ENCODE assay signal across 8 cellular contexts in genomic region chr11:18393581-18394299, GRCh38. TPM values are rescaled to one million over a fixed set of nuclear protein-coding genes. Genes with fewer than 3 reads are reported as not detected.
DNase-seq lines count a peak whose midpoint lies in the region; ATAC-seq and TF ChIP-seq lines count a peak whose summit lies in the region.

No MANE protein-coding gene starts in this region.

- 71 to 73% (median 73%) methylated on average over 22 of the region's 22 CpGs for WGBS in ovary, 3 donors

- H3K27me3 Mint-ChIP-seq in endothelial cell (ENCODE audit: unreplicated experiment) = peaks cover 7% of the 10 kb centered on the region

- no peaks in the 10 kb centered on the region for H3K9me3 Mint-ChIP-seq in endothelial cell (ENCODE audit: unreplicated experiment)

- TF ChIP-seq POLR2A in ovary (IDR thresholded peaks at IDR 0.05) = no peak

- H3K4me1 ChIP-seq in RWPE2 (ENCODE audit: insufficient read depth, poor library complexity, severe bottlenecking) = peaks cover 16% of the 10 kb centered on the region
- peaks cover 3% of the 10 kb centered on the region for H3K4me1 ChIP-seq in ovary (ENCODE audit: insufficient read depth)

- no peaks in the 10 kb centered on the region for H3K9me3 ChIP-seq in RWPE2 (ENCODE audit: severe bottlenecking)
- H3K9me3 ChIP-seq in ovary = no peaks in the 10 kb centered on the region

- ATAC-seq in RWPE2 (ENCODE audit: low read depth) (peak; percentile 16; the same call in 2 of the 3 replicates), GM21367 (IDR thresholded peaks at IDR 0.05; ENCODE audit: unreplicated experiment) (no peak), GM19467 (IDR thresholded peaks at IDR 0.05; ENCODE audit: unreplicated experiment) (no peak)

- peak overlapping the region; percentile 91 for H3K4me3 Mint-ChIP-seq in endothelial cell (ENCODE audit: unreplicated experiment)

- peak overlapping the region; percentile 75 for H3K4me3 ChIP-seq in RWPE2 (ENCODE audit: severe bottlenecking)
- peak overlapping the region; percentile 74 for H3K4me3 ChIP-seq in ovary

- TF ChIP-seq CTCF in RWPE2 (IDR thresholded peaks at IDR 0.05; ENCODE audit: poor library complexity, severe bottlenecking) (no peak), endothelial cell (IDR thresholded peaks at IDR 0.05; ENCODE audit: unreplicated experiment) (no peak), ovary (IDR thresholded peaks at IDR 0.05) (peak in 1 of 3 donors; percentile 3)

- H3K27me3 ChIP-seq in RWPE2 (ENCODE audit: insufficient read depth, poor library complexity, severe bottlenecking) (no peaks in the 10 kb centered on the region), ovary (no peaks in the 10 kb centered on the region)

- peak; percentile 56 for DNase-seq in activated CD4-positive, alpha-beta T cell treated with anti-CD3 and anti-CD28 coated beads for 48 hours
- DNase-seq in activated CD4-positive, alpha-beta T cell treated with anti-CD3 and anti-CD28 coated beads for 4 hours = no peak
- DNase-seq in RWPE2 (ENCODE audit: low spot score) = no peak
- DNase-seq in endothelial cell (ENCODE audit: low spot score) = no peak
- peak in 3 of 5 donors; percentile 24 to 54 (median 39) for DNase-seq in ovary
- DNase-seq in ureter (ENCODE audit: low spot score) = no peak

- peaks cover 7% of the 10 kb centered on the region for H3K36me3 Mint-ChIP-seq in endothelial cell (ENCODE audit: low read depth, unreplicated experiment)

- intact Hi-C loops in ovary (cut with DNase I) = loop anchor here in 1 of 4 donors (2.0 to 10.0 kb wide), 2 partner anchors 71 to 301 kb away; partner anchors contain the start of genes GTF2H1, HPS5 and TMEM86A

- peaks cover 6% of the 10 kb centered on the region for H3K4me1 Mint-ChIP-seq in endothelial cell (ENCODE audit: unreplicated experiment)

- TF ChIP-seq EP300 in ovary (IDR thresholded peaks at IDR 0.05) = no peak

- H3K36me3 ChIP-seq in RWPE2 (ENCODE audit: low read depth) (peaks cover 34% of the 10 kb centered on the region), ovary (no peaks in the 10 kb centered on the region)

- no peak overlapping the region for H3K27ac Mint-ChIP-seq in endothelial cell (ENCODE audit: unreplicated experiment)

- H3K27ac ChIP-seq in RWPE2 (ENCODE audit: poor library complexity, severe bottlenecking) = peak overlapping the region; percentile 96
- peak overlapping the region in 1 of 2 donors; percentile 92 for H3K27ac ChIP-seq in ovary

RNA-seq across cellular contexts. Expression of gene LDHA, which starts 0.6 kb away (rescaled TPM):
- total RNA-seq in endothelial cell (ENCODE audit: unreplicated experiment) = 74.0 TPM
- 100 to 1,000 TPM; 110 to 398 (median 199) TPM for total RNA-seq in ovary
- polyA plus RNA-seq in ovary = 100 to 1,000 TPM; 130 to 444 TPM
- total RNA-seq in ureter = 304 TPM

RNA-seq across cellular contexts. Expression of gene LDHC, which starts 18.4 kb away (rescaled TPM):
- total RNA-seq in endothelial cell (ENCODE audit: unreplicated experiment) (not detected), ovary (1 to 10 TPM in 2 of 7 donors, not detected in 5; 1.1 TPM), ureter (not detected)
- under 1 TPM in 1 of 2 donors, not detected in 1; 0.96 TPM for polyA plus RNA-seq in ovary

Comparison
In these comparisons a context has a peak if more than half of its experiments do, and no peak if none do; other contexts are left out.
1. DNase-seq: peak in activated CD4-positive, alpha-beta T cell treated with anti-CD3 and anti-CD28 coated beads for 48 hours (single experiment) and ovary (3 of 5); none in activated CD4-positive, alpha-beta T cell treated with anti-CD3 and anti-CD28 coated beads for 4 hours (0 of 2), RWPE2 (single experiment), endothelial cell (single experiment) and ureter (single experiment).